ENCODE assay signal across 1 cellular context in genomic region chr7:5619419-5620130, GRCh38.
TF ChIP-seq lines count a peak whose summit lies in the region.

No MANE protein-coding gene starts in this region.

TF ChIP-seq in GM23338, 12 proteins besides CTCF, POLR2A, EP300 and RAD21 (continued from another document):
- TF ChIP-seq ZNF462 (CRISPR knock-in tag; IDR thresholded peaks at IDR 0.05) (no peak), REST (IDR thresholded peaks at IDR 0.05; ENCODE audit: unreplicated experiment) (no peak), NANOG (IDR thresholded peaks at IDR 0.05; ENCODE audit: borderline replicate concordance) (no peak), EZH2phosphoT487 (IDR thresholded peaks at IDR 0.05; ENCODE audit: unreplicated experiment) (no peak), EZH2 (IDR thresholded peaks at IDR 0.05; ENCODE audit: low read depth, unreplicated experiment) (no peak)
TF ChIP-seq in GM23338: peak in this region for 0.
